Comparison of ENCODE assay signal across 1 cellular context in genomic region chr11:118102721-118103261, GRCh38.
TF ChIP-seq lines count a peak whose summit lies in the region.

No MANE protein-coding gene starts in this region.

TF ChIP-seq in GM23338, 12 proteins besides CTCF, POLR2A, EP300 and RAD21 (continued from another document):
- TF ChIP-seq REST (IDR thresholded peaks at IDR 0.05; ENCODE audit: unreplicated experiment) (no peak), STAT1 (IDR thresholded peaks at IDR 0.05; ENCODE audit: unreplicated experiment) (no peak), ETS1 (IDR thresholded peaks at IDR 0.05) (no peak)
